In the genomic region with DNA sequence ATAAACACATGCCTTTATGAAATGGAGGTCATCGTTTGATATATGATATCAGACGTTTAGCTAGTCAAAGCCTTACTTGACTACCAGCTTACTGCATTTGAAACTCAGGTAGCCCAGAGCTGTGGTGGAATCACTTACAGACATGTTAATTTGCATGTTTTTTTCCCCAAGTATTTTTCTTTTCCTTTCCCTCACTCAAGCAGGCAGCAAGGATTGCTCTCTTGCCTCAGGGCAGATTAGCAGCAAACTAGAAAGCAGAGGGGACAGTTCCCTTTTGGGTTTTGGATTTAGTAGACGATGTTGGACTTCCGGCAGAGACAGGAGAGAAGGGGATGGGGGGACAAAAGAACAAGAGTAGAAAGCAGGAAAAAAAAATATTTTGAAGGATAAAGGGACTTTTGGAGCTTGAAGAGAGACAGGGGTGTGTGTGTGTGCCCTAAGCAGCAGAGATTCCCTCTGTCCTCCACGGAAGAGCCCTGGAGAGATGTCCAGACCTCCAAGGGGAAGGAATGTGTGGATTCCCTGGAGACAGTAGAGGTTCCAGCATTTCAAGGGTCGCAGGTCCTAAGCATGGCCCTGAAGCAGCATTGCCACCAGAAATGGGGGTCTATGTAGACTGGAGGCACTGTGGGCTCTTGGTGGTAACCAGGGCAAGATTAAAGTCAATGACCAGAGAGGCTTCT, we compare ENCODE assay signal across 31 cellular contexts.
"Had no signal": no experiment of that assay in that cellular context is flagged by ENCODE, and none has a peak within 500 bp of the region (broad histone marks: within the 10 kb centered on the region; RNA-seq: fewer than 3 reads in every experiment).

No MANE protein-coding gene starts in this region.

- H3K4me3 Mint-ChIP-seq: activated CD8-positive, alpha-beta T cell treated with anti-CD3 and anti-CD28 coated beads for 36 hours; activated naive CD8-positive, alpha-beta T cell treated with anti-CD3 and anti-CD28 coated beads for 36 hours; activated T-cell treated with anti-CD3 and anti-CD28 coated beads, Interleukin-2, amount 50 U/mL, for 72 hours; activated T-helper 17 cell treated with anti-CD3 and anti-CD28 coated beads, Interleukin-2, amount 50 U/mL, for 72 hours had no signal

- H3K9me3 Mint-ChIP-seq: activated T-cell treated with anti-CD3 and anti-CD28 coated beads, Interleukin-2, amount 50 U/mL, for 72 hours had no signal

- H3K36me3 Mint-ChIP-seq: activated naive CD8-positive, alpha-beta T cell treated with anti-CD3 and anti-CD28 coated beads for 36 hours had no signal

- H3K27ac ChIP-seq: PC-9, VCaP had no signal

- H3K4me3 ChIP-seq: PC-9 had no signal

- ATAC-seq: activated CD8-positive, alpha-beta T cell treated with anti-CD3 and anti-CD28 coated beads for 36 hours; activated T-cell treated with anti-CD3 and anti-CD28 coated beads, Interleukin-2, amount 50 U/mL, for 72 hours; activated T-helper 17 cell treated with anti-CD3 and anti-CD28 coated beads, Interleukin-2, amount 50 U/mL, for 72 hours had no signal

- H2AFZ ChIP-seq: PC-9 had no signal

- H3K27me3 Mint-ChIP-seq: activated CD8-positive, alpha-beta T cell treated with anti-CD3 and anti-CD28 coated beads for 36 hours; activated naive CD8-positive, alpha-beta T cell treated with anti-CD3 and anti-CD28 coated beads for 36 hours; activated T-helper 17 cell treated with anti-CD3 and anti-CD28 coated beads, Interleukin-2, amount 50 U/mL, for 72 hours had no signal

- H3K27ac Mint-ChIP-seq: activated CD8-positive, alpha-beta T cell treated with anti-CD3 and anti-CD28 coated beads for 36 hours; activated naive CD8-positive, alpha-beta T cell treated with anti-CD3 and anti-CD28 coated beads for 36 hours; activated T-cell treated with anti-CD3 and anti-CD28 coated beads, Interleukin-2, amount 50 U/mL, for 72 hours; activated T-helper 17 cell treated with anti-CD3 and anti-CD28 coated beads, Interleukin-2, amount 50 U/mL, for 72 hours had no signal

- DNase-seq: activated CD4-positive, alpha-beta T cell treated with anti-CD3 and anti-CD28 coated beads for 1 hour; activated CD4-positive, alpha-beta T cell treated with anti-CD3 and anti-CD28 coated beads for 48 hours; activated CD4-positive, alpha-beta T cell treated with anti-CD3 and anti-CD28 coated beads, Interleukin-2, amount 50 U/mL, for 4 hours; activated CD4-positive, CD25-positive, alpha-beta regulatory T cell; activated CD8-positive, alpha-beta T cell treated with anti-CD3 and anti-CD28 coated beads for 36 hours; activated effector memory CD4-positive, alpha-beta T cell treated with anti-CD3 and anti-CD28 coated beads, Interleukin-2, amount 50 U/mL, for 16 hours; activated naive CD4-positive, alpha-beta T cell; activated naive CD4-positive, alpha-beta T cell treated with anti-CD3 and anti-CD28 coated beads, Interleukin-2, amount 50 U/mL, for 16 hours; activated naive CD8-positive, alpha-beta T cell treated with anti-CD3 and anti-CD28 coated beads for 36 hours; activated T-cell treated with anti-CD3 and anti-CD28 coated beads, Interleukin-2, amount 50 U/mL, for 1 hour; activated T-cell treated with anti-CD3 and anti-CD28 coated beads, Interleukin-2, amount 50 U/mL, for 72 hours; amniotic stem cell; aorta; Karpas-422; KBM-7; NCI-H1105; NCI-H1436; NCI-H1694; NCI-H2029; NCI-H2171; NCI-H510A; NCI-H748 treated with DMSO at 0.1 percent for 48 hours; NK-92 treated with Interleukin-12 subunit alpha and Interleukin-12 subunit beta, amount 100 ng/mL, for 24 hours; PC-9; Right ventricle myocardium superior; SW 1271; T-helper 1 cell; T-helper 2 cell; T-helper 9 cell had no signal

- H3K4me1 Mint-ChIP-seq: activated naive CD8-positive, alpha-beta T cell treated with anti-CD3 and anti-CD28 coated beads for 36 hours; activated T-helper 17 cell treated with anti-CD3 and anti-CD28 coated beads, Interleukin-2, amount 50 U/mL, for 72 hours had no signal

- H3K4me2 ChIP-seq: PC-9 had no signal
